Comparison of ENCODE assay signal across 8 cellular contexts in genomic region chr5:115543931-115544370, GRCh38. TPM values are rescaled to one million over a fixed set of nuclear protein-coding genes. Genes with fewer than 3 reads are reported as not detected.
DNase-seq lines count a peak whose midpoint lies in the region; ATAC-seq, FAIRE-seq and TF ChIP-seq lines count a peak whose summit lies in the region.

No MANE protein-coding gene starts in this region.

- peak; percentile 35 for ATAC-seq in GM19467 (IDR thresholded peaks at IDR 0.05; ENCODE audit: unreplicated experiment)

- peak; percentile 35 for DNase-seq in COLO668 (lab: John Stamatoyannopoulos, UW; ENCODE audit: unreplicated experiment)
- peak; percentile 47 for DNase-seq in HT1080 (ENCODE audit: low read depth)
- peak; percentile 45 for DNase-seq in T-helper 22 cell (ENCODE audit: low read depth)
- peak; percentile 16 to 57 for DNase-seq in T47D (ENCODE audit: low read depth in 1 of 2, low spot score in 1 of 2)
- DNase-seq in iPS-NIHi11 (ENCODE audit: low spot score), result peak; percentile 20
- DNase-seq in small intestine, result peak; percentile 71
- DNase-seq in D721Med (ENCODE audit: insufficient read length, low spot score), result no peak

- FAIRE-seq in small intestine (lab: Jason Lieb, UNC) (no peak), D721Med (lab: Jason Lieb, UNC) (no peak)

- in situ Hi-C loops in T47D (cut with HindIII; ENCODE audit: low pct_unique_long_range_greater_than_20kb, low sequenced_read_pairs), result no loop called here

- no peaks in the 10 kb centered on the region for H3K9me3 ChIP-seq in small intestine (ENCODE audit: control insufficient read depth, low read depth)

- TF ChIP-seq CTCF in D721Med (IDR thresholded peaks at IDR 0.05; ENCODE audit: insufficient read depth, missing control alignments), result no peak

- no peaks in the 10 kb centered on the region for H3K27me3 ChIP-seq in small intestine (ENCODE audit: control insufficient read depth in 2 of 2, insufficient read depth in 2 of 2, low read length in 2 of 2)

- H3K36me3 ChIP-seq in small intestine (ENCODE audit: control insufficient read depth in 2 of 2, insufficient read depth in 2 of 2, low read length in 2 of 2), result peaks cover 0 to 7% of the 10 kb centered on the region in 2 donors

- peak overlapping the region; percentile 94 to 99 for H3K4me3 ChIP-seq in small intestine (ENCODE audit: low read depth in 1 of 2, low read length in 2 of 2)

- peak overlapping the region; percentile 100 for H3K27ac ChIP-seq in small intestine (ENCODE audit: low read depth in 1 of 2, low read length in 1 of 2)

- H3K4me1 ChIP-seq in small intestine (ENCODE audit: control insufficient read depth in 2 of 2, insufficient read depth in 1 of 2, low read depth in 1 of 2, low read length in 1 of 2), result peaks cover 3 to 8% of the 10 kb centered on the region in 2 donors

- 0 to 1% (median 1%) methylated on average over 20 of the region's 20 CpGs for WGBS in small intestine, 3 donors

RNA-seq across cellular contexts. Expression of gene FEM1C, which starts 0.6 kb away (rescaled TPM):
- total RNA-seq in HT1080 (2014; rRNA removed; shearing (Covaris generic)), result 8.1 and 12.9 TPM in 2 replicates
- 11.7 and 15.9 TPM in 2 replicates for polyA plus RNA-seq in HT1080 (2015; cell fraction: cytosol; rRNA removed)
- 19.4 and 22.0 TPM in 2 replicates for polyA plus RNA-seq in HT1080 (2015; cell fraction: nucleus; rRNA removed)
- polyA plus RNA-seq in small intestine, result 10 to 100 TPM in 2 of 3 donors, 1 to 10 TPM in 1; 7.9 to 12.7 (median 10.3) TPM

RNA-seq across cellular contexts. Expression of gene TICAM2, which starts 58.3 kb away (rescaled TPM):
- total RNA-seq in HT1080 (2014; rRNA removed; shearing (Covaris generic)), result 2.4 and 2.7 TPM in 2 replicates
- polyA plus RNA-seq in HT1080 (2015; cell fraction: cytosol; rRNA removed), result 1.7 and 1.8 TPM in 2 replicates
- 1.5 and 1.7 TPM in 2 replicates for polyA plus RNA-seq in HT1080 (2015; cell fraction: nucleus; rRNA removed)
- 1 to 10 TPM in 2 of 3 donors, under 1 TPM in 1; 0.27 to 1.6 (median 1.4) TPM for polyA plus RNA-seq in small intestine
